ENCODE assay signal across 8 cellular contexts in genomic region chrX:130339408-130340222, GRCh38. TPM values are rescaled to one million over a fixed set of nuclear protein-coding genes. Genes with fewer than 3 reads are reported as not detected.
DNase-seq lines count a peak whose midpoint lies in the region; ATAC-seq, FAIRE-seq and TF ChIP-seq lines count a peak whose summit lies in the region.

SLC25A14 (plus strand) TSS chrX:130339919; CDS start chrX:130340279, 360 bp downstream.

- no peaks in the 10 kb centered on the region for H4K20me1 ChIP-seq in BLaER1

- H3K27ac ChIP-seq in BLaER1 (peak within 1 kb of the TSS; percentile 72; the same call in 1 of the 2 replicates), colonic mucosa (peak within 1 kb of the TSS; percentile 22)

- peak; percentile 97 for ATAC-seq in HG03439 (IDR thresholded peaks at IDR 0.05; ENCODE audit: unreplicated experiment)

- no peaks in the 10 kb centered on the region for H3K36me3 ChIP-seq in BLaER1
- no peaks in the 10 kb centered on the region for H3K36me3 ChIP-seq in colonic mucosa

- H3K4me1 ChIP-seq in BLaER1 (peaks cover 15% of the 10 kb centered on the region; the same call in 1 of the 2 replicates), colonic mucosa (no peaks in the 10 kb centered on the region)

- H3K9me3 ChIP-seq in BLaER1 (0 out of 2 replicates have a peak, but pooled peaks cover 3% of the 10 kb centered on the region), colonic mucosa (no peaks in the 10 kb centered on the region)

- peaks cover 86% of the 10 kb centered on the region for H3K27me3 ChIP-seq in BLaER1
- no peaks in the 10 kb centered on the region for H3K27me3 ChIP-seq in colonic mucosa

- H3K4me3 ChIP-seq in BLaER1 (peak within 1 kb of the TSS; percentile 73), colonic mucosa (peak within 1 kb of the TSS; percentile 71)

- FAIRE-seq in GM19239 (lab: Jason Lieb, UNC) = peak; percentile 99

- TF ChIP-seq CTCF in colonic mucosa (IDR thresholded peaks at IDR 0.05) = no peak

- peak within 1 kb of the TSS; percentile 78; the same call in 1 of the 2 replicates for H3K9ac ChIP-seq in BLaER1
- peak within 1 kb of the TSS; percentile 53 to 73 for H3K9ac ChIP-seq in colonic mucosa (ENCODE audit: low read depth in 2 of 2, low read length in 2 of 2)

- H3K4me2 ChIP-seq in BLaER1 = peak within 1 kb of the TSS; percentile 75

- peak; percentile 24 for DNase-seq in GM19239 (ENCODE audit: insufficient read length, low spot score)
- DNase-seq in NCI-H524 (lab: John Stamatoyannopoulos, UW) = peak; percentile 73 to 85
- peak; percentile 59 for DNase-seq in activated CD4-positive, alpha-beta T cell treated with anti-CD3 and anti-CD28 coated beads for 4 hours
- peak; percentile 77 for DNase-seq in colonic mucosa
- DNase-seq in left kidney (ENCODE audit: low read depth, low spot score) = peak; percentile 92
- DNase-seq in stimulated activated CD4-positive, alpha-beta T cell treated with anti-CD3 and anti-CD28 coated beads, Interleukin-2, amount 100 ng/mL, for 48 hours = peak; percentile 47 to 49

- intact Hi-C loops in colonic mucosa (cut with DNase I) = no loop called here

RNA-seq across cellular contexts. Expression of gene SLC25A14, which starts in this region (rescaled TPM):
- total RNA-seq in colonic mucosa = 1 to 10 TPM; 6.4 to 7.1 TPM

Comparison
In these comparisons a context has a peak if more than half of its experiments do, and no peak if none do; other contexts are left out.
1. Peak in every context shown above with its lines: DNase-seq, ATAC-seq, H3K4me3 ChIP-seq and H3K27ac ChIP-seq.
2. DNase-seq: peak in every context shown above with its lines; median percentile 92 in left kidney; 79 in NCI-H524; 77 in colonic mucosa; 59 in activated CD4-positive, alpha-beta T cell treated with anti-CD3 and anti-CD28 coated beads for 4 hours; 48 in stimulated activated CD4-positive, alpha-beta T cell treated with anti-CD3 and anti-CD28 coated beads, Interleukin-2, amount 100 ng/mL, for 48 hours; 24 in GM19239.